In the genomic region with DNA sequence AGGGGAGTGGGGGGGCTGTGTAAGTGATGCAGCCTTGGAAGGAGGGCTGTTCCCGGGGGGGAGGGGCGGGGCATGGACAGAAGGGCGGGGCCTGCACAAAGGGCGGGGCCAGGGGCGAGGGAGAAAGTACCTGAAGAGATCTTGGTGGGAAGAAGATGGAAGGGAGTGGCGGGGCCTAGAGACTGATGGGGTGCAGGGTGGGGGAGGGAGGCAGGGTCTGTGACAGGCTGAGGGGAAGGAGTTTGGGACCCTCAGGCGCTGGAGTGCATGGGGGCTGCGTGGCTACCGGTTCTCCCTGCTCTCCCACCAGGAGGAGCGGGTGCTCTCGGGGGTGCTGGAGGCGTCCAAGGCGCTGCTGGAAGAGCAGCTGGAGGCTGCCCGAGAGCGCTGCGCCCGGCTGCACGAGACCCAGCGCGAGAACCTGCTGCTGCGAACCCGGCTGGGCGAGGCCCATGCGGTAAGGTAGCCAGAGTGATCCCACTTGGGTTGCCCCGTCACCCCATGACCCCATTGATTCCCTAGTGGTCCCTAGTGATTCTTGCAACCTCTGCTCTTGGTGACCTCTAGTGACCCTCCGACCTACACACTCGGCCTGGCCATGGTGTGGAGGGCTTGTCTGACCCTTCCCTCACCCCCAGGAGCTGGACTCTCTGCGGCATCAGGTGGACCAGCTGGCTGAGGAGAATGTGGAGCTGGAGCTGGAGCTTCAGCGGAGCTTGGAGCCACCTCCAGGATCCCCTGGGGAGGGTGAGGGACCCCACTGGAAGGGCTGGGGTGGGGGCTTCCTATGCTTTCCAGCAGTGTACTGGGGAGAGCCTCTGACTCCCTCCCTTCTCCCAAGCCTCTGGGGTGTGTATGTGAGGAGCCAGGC, we compare ENCODE assay signal across 9 cellular contexts. TPM values are rescaled to one million over a fixed set of nuclear protein-coding genes. Genes with fewer than 3 reads are reported as not detected.
DNase-seq lines count a peak whose midpoint lies in the region; ATAC-seq lines count a peak whose summit lies in the region.
"Had no signal": no experiment of that assay in that cellular context is flagged by ENCODE, and none has a peak within 500 bp of the region (broad histone marks: within the 10 kb centered on the region; RNA-seq: fewer than 3 reads in every experiment).

No MANE protein-coding gene starts in this region.

- peak overlapping the region; percentile 45 for H3K23ac ChIP-seq in neuronal stem cell (ENCODE audit: low read depth, low read length, poor library complexity)

- CTCF ChIA-PET in activated CD8-positive, alpha-beta T cell treated with anti-CD3 and anti-CD28 coated beads, Interleukin-2, amount 10 ng/mL, durations not matched to agents 7 days and 5 days (lab: Charles Lee) = interaction anchor here (0.6 to 5.3 kb wide), 13 partner anchors 9 to 139 kb away, joined by 3 to 47 read pairs (median 4); a partner anchor contains a TSS

- peak overlapping the region; percentile 86 for H2AK5ac ChIP-seq in neuronal stem cell (ENCODE audit: low read depth, low read length)

- no peaks in the 10 kb centered on the region for H3K27me3 ChIP-seq in BLaER1 treated with 17β-estradiol and CSF1 and Interleukin-3, amounts not matched to agents 10 nM and 100 nM
- peaks cover 0 to 38% (median 11%) of the 10 kb centered on the region in 3 experiments for H3K27me3 ChIP-seq in neuronal stem cell (ENCODE audit: control insufficient read depth in 3 of 3, insufficient read depth in 3 of 3, low read depth in 1 of 3, low read length in 3 of 3)

- peaks cover 0 to 3% (median 0%) of the 10 kb centered on the region in 11 experiments; a peak in 1 of 22 replicates for H4K20me1 ChIP-seq in BLaER1 treated with 17β-estradiol and CSF1 and Interleukin-3, amounts not matched to agents 10 nM and 100 nM

- peaks cover 47% of the 10 kb centered on the region for H3K4me1 Mint-ChIP-seq in activated CD8-positive, alpha-beta T cell treated with anti-CD3 and anti-CD28 coated beads, Interleukin-2, amount 10 ng/mL, durations not matched to agents 7 days and 5 days (ENCODE audit: low read depth)

- H3K4me3 Mint-ChIP-seq in activated CD8-positive, alpha-beta T cell treated with anti-CD3 and anti-CD28 coated beads, Interleukin-2, amount 10 ng/mL, durations not matched to agents 7 days and 5 days = no peak overlapping the region

- H3K4me3 ChIP-seq in BLaER1 treated with 17β-estradiol and CSF1 and Interleukin-3, amounts not matched to agents 10 nM and 100 nM = no peak overlapping the region
- H3K4me3 ChIP-seq in neuronal stem cell (ENCODE audit: low read length in 2 of 2) = no peak overlapping the region

- H3K27ac Mint-ChIP-seq in activated CD8-positive, alpha-beta T cell treated with anti-CD3 and anti-CD28 coated beads, Interleukin-2, amount 10 ng/mL, durations not matched to agents 7 days and 5 days = no peak overlapping the region

- peak; percentile 51 for DNase-seq in NCI-H1105 treated with DMSO at 0.1 percent for 48 hours (lab: John Stamatoyannopoulos, UW)
- no peak for DNase-seq in epithelial cell of prostate (ENCODE audit: low read depth, low spot score)
- DNase-seq in neuronal stem cell (ENCODE audit: low spot score) = no peak
- DNase-seq in activated CD8-positive, alpha-beta T cell treated with anti-CD3 and anti-CD28 coated beads, Interleukin-2, amount 10 ng/mL, durations not matched to agents 7 days and 5 days = no peak
- DNase-seq in NCI-H526 treated with DMSO at 0.1 percent for 48 hours (lab: John Stamatoyannopoulos, UW) = no peak
- DNase-seq in activated T-cell treated with anti-CD3 and anti-CD28 coated beads, Interleukin-2, amount 50 U/mL, for 48 hours = no peak
- DNase-seq: GDM1 had no signal

- peak overlapping the region in 8 of 11 experiments; percentile 11 to 94 (median 26); a peak in 9 of 22 replicates for H3K4me2 ChIP-seq in BLaER1 treated with 17β-estradiol and CSF1 and Interleukin-3, amounts not matched to agents 10 nM and 100 nM
- H3K4me2 ChIP-seq in neuronal stem cell (ENCODE audit: insufficient read depth, low read length, poor library complexity, severe bottlenecking) = peak overlapping the region; percentile 54

- no peak overlapping the region for H2BK120ac ChIP-seq in neuronal stem cell (ENCODE audit: low read depth, low read length)

- peak overlapping the region; percentile 91 for H2BK15ac ChIP-seq in neuronal stem cell (ENCODE audit: low read length)

- H3K14ac ChIP-seq in neuronal stem cell (ENCODE audit: low read length) = peak overlapping the region; percentile 63

- no peaks in the 10 kb centered on the region for H3K9me3 Mint-ChIP-seq in activated CD8-positive, alpha-beta T cell treated with anti-CD3 and anti-CD28 coated beads, Interleukin-2, amount 10 ng/mL, durations not matched to agents 7 days and 5 days (ENCODE audit: insufficient read depth)

- no CpG with 5 or more reads among the region's 29 CpGs for WGBS in neuronal stem cell (ENCODE audit: extremely low coverage in 2 of 2, insufficient read length in 2 of 2, insufficient replicate concordance in 1 of 2), 2 donors

- H3K27ac ChIP-seq in BLaER1 treated with 17β-estradiol and CSF1 and Interleukin-3, amounts not matched to agents 10 nM and 100 nM = no peak overlapping the region; a peak in 1 of 22 replicates
- peak overlapping the region; percentile 69 for H3K27ac ChIP-seq in epithelial cell of prostate
- H3K27ac ChIP-seq in neuronal stem cell (replicated peaks; ENCODE audit: low read length) = no peak overlapping the region

- H2BK5ac ChIP-seq in neuronal stem cell (ENCODE audit: low read length) = peak overlapping the region; percentile 72

- H3K4me1 ChIP-seq in BLaER1 treated with 17β-estradiol and CSF1 and Interleukin-3, amounts not matched to agents 10 nM and 100 nM = peaks cover 42 to 93% (median 80%) of the 10 kb centered on the region in 10 experiments
- peaks cover 8 to 16% of the 10 kb centered on the region in 2 donors for H3K4me1 ChIP-seq in neuronal stem cell (ENCODE audit: control insufficient read depth in 2 of 2, insufficient read depth in 1 of 2, low read depth in 1 of 2, low read length in 2 of 2)

- peaks cover 1% of the 10 kb centered on the region for H3K79me1 ChIP-seq in neuronal stem cell (ENCODE audit: low read depth, low read length)

- peak overlapping the region in 4 of 11 experiments; percentile 7 to 54 (median 24); a peak in 4 of 22 replicates for H3K9ac ChIP-seq in BLaER1 treated with 17β-estradiol and CSF1 and Interleukin-3, amounts not matched to agents 10 nM and 100 nM
- H3K9ac ChIP-seq in neuronal stem cell (ENCODE audit: low read depth, low read length, poor library complexity) = no peak overlapping the region

- H4K8ac ChIP-seq in neuronal stem cell (ENCODE audit: low read depth, low read length) = no peak overlapping the region

- POLR2A ChIA-PET in activated CD8-positive, alpha-beta T cell treated with anti-CD3 and anti-CD28 coated beads, Interleukin-2, amount 10 ng/mL, durations not matched to agents 7 days and 5 days (lab: Charles Lee) = interaction anchor here (0.7 to 2.2 kb wide), 2 partner anchors 10 to 39 kb away, joined by 3 to 7 read pairs; a partner anchor contains a TSS

- H2AFZ ChIP-seq in neuronal stem cell (ENCODE audit: low read length) = peak overlapping the region; percentile 92

- H3K36me3 Mint-ChIP-seq in activated CD8-positive, alpha-beta T cell treated with anti-CD3 and anti-CD28 coated beads, Interleukin-2, amount 10 ng/mL, durations not matched to agents 7 days and 5 days (ENCODE audit: low read depth) = peaks cover 42% of the 10 kb centered on the region

- ATAC-seq in activated CD8-positive, alpha-beta T cell treated with anti-CD3 and anti-CD28 coated beads, Interleukin-2, amount 10 ng/mL, durations not matched to agents 7 days and 5 days = no peak
- ATAC-seq in GM21723 (IDR thresholded peaks at IDR 0.05; ENCODE audit: unreplicated experiment) = no peak

- H4K91ac ChIP-seq in neuronal stem cell (ENCODE audit: low read depth, low read length, poor library complexity) = no peak overlapping the region

- H3K18ac ChIP-seq in neuronal stem cell (ENCODE audit: low read length) = peak overlapping the region; percentile 87

- H3K27me3 Mint-ChIP-seq in activated CD8-positive, alpha-beta T cell treated with anti-CD3 and anti-CD28 coated beads, Interleukin-2, amount 10 ng/mL, durations not matched to agents 7 days and 5 days (ENCODE audit: low read depth) = no peaks in the 10 kb centered on the region

- no peak overlapping the region for H3K4ac ChIP-seq in neuronal stem cell (ENCODE audit: low read length)

- peak overlapping the region; percentile 94 for H2BK12ac ChIP-seq in neuronal stem cell (ENCODE audit: low read length)

- H3K36me3 ChIP-seq in BLaER1 treated with 17β-estradiol and CSF1 and Interleukin-3, amounts not matched to agents 10 nM and 100 nM = no peaks in the 10 kb centered on the region; a peak in 2 of 22 replicates
- no peaks in the 10 kb centered on the region for H3K36me3 ChIP-seq in neuronal stem cell (replicated peaks in 1 of 2; ENCODE audit: control insufficient read depth in 2 of 2, insufficient read depth in 2 of 2, low read length in 2 of 2)

- no peaks in the 10 kb centered on the region for H3K9me3 ChIP-seq in BLaER1 treated with 17β-estradiol and CSF1 and Interleukin-3, amounts not matched to agents 10 nM and 100 nM (replicated peaks in 1 of 11)
- no peaks in the 10 kb centered on the region for H3K9me3 ChIP-seq in neuronal stem cell (replicated peaks in 1 of 2; ENCODE audit: control insufficient read depth in 2 of 2, insufficient read depth in 1 of 2, low read depth in 1 of 2, low read length in 2 of 2)

RNA-seq across cellular contexts. Expression of a gene that starts 3.1 kb away (rescaled TPM):
- 4.0 TPM for polyA plus RNA-seq in neuronal stem cell (2013, experiment 1 of 2)
- polyA plus RNA-seq in neuronal stem cell (2013, experiment 2 of 2) = 4.5 TPM
- total RNA-seq in activated CD8-positive, alpha-beta T cell treated with anti-CD3 and anti-CD28 coated beads, Interleukin-2, amount 10 ng/mL, durations not matched to agents 7 days and 5 days = 100 to 1,000 TPM; 127 TPM

RNA-seq across cellular contexts. Expression of a gene that starts 15.9 kb away (rescaled TPM):
- 5.7 TPM for polyA plus RNA-seq in neuronal stem cell (2013, experiment 1 of 2)
- 5.0 TPM for polyA plus RNA-seq in neuronal stem cell (2013, experiment 2 of 2)
- 10 to 100 TPM; 39.0 to 42.3 TPM for total RNA-seq in activated CD8-positive, alpha-beta T cell treated with anti-CD3 and anti-CD28 coated beads, Interleukin-2, amount 10 ng/mL, durations not matched to agents 7 days and 5 days

RNA-seq across cellular contexts. Expression of a gene that starts 25.2 kb away (rescaled TPM):
- polyA plus RNA-seq in neuronal stem cell (2013, experiment 1 of 2) = 142 TPM
- 136 TPM for polyA plus RNA-seq in neuronal stem cell (2013, experiment 2 of 2)
- total RNA-seq in activated CD8-positive, alpha-beta T cell treated with anti-CD3 and anti-CD28 coated beads, Interleukin-2, amount 10 ng/mL, durations not matched to agents 7 days and 5 days = 100 to 1,000 TPM; 102 to 106 TPM

RNA-seq across cellular contexts. Expression of a gene that starts 25.7 kb away (rescaled TPM):
- 529 TPM for polyA plus RNA-seq in neuronal stem cell (2013, experiment 1 of 2)
- 505 TPM for polyA plus RNA-seq in neuronal stem cell (2013, experiment 2 of 2)
- 100 to 1,000 TPM; 154 to 165 TPM for total RNA-seq in activated CD8-positive, alpha-beta T cell treated with anti-CD3 and anti-CD28 coated beads, Interleukin-2, amount 10 ng/mL, durations not matched to agents 7 days and 5 days

RNA-seq across cellular contexts. Expression of a gene that starts 37.8 kb away (rescaled TPM):
- polyA plus RNA-seq in neuronal stem cell (2013, experiment 1 of 2) = 5.3 TPM
- 5.6 TPM for polyA plus RNA-seq in neuronal stem cell (2013, experiment 2 of 2)
- total RNA-seq in activated CD8-positive, alpha-beta T cell treated with anti-CD3 and anti-CD28 coated beads, Interleukin-2, amount 10 ng/mL, durations not matched to agents 7 days and 5 days = 10 to 100 TPM; 42.7 to 43.2 TPM
